ENCODE assay signal across 13 cellular contexts in genomic region chr5:157245477-157245876, GRCh38. TPM values are rescaled to one million over a fixed set of nuclear protein-coding genes. Genes with fewer than 3 reads are reported as not detected.
DNase-seq lines count a peak whose midpoint lies in the region; ATAC-seq and TF ChIP-seq lines count a peak whose summit lies in the region.
"Had no signal": no experiment of that assay in that cellular context is flagged by ENCODE, and none has a peak within 500 bp of the region (broad histone marks: within the 10 kb centered on the region; RNA-seq: fewer than 3 reads in every experiment).

No MANE protein-coding gene starts in this region.

- H3K79me2 ChIP-seq in HCT116 (ENCODE audit: insufficient read depth, low read length), result no peaks in the 10 kb centered on the region

- peak overlapping the region; percentile 26; the same call in 1 of the 2 replicates for H3K4me2 ChIP-seq in HCT116 (ENCODE audit: low read length)

- WGBS in ovary, 3 donors, result 62 to 74% (median 71%) methylated on average over 4 of the region's 4 CpGs

- no peak for TF ChIP-seq CTCF in CD8-positive, alpha-beta T cell (IDR thresholded peaks at IDR 0.05)
- TF ChIP-seq CTCF in HCT116 (IDR thresholded peaks at IDR 0.05 in 2 of 3, conservative IDR thresholded peaks at IDR 0.05 in 1 of 3; ENCODE audit: borderline replicate concordance in 1 of 3, insufficient read depth in 1 of 3, low read depth in 2 of 3, low read length in 2 of 3) (no peak), nephron progenitor cell (IDR thresholded peaks at IDR 0.05) (no peak), ovary (IDR thresholded peaks at IDR 0.05) (no peak)

- H3K9ac ChIP-seq in HCT116 (ENCODE audit: low read length), result no peak overlapping the region

- H3K27me3 Mint-ChIP-seq in CD8-positive, alpha-beta T cell (ENCODE audit: low read depth), result no peaks in the 10 kb centered on the region
- no peaks in the 10 kb centered on the region for H3K27me3 Mint-ChIP-seq in activated CD8-positive, alpha-beta T cell treated with anti-CD3 and anti-CD28 coated beads, Interleukin-2, amount 10 ng/mL, durations not matched to agents 7 days and 5 days (ENCODE audit: low read depth)
- peaks cover 2% of the 10 kb centered on the region for H3K27me3 Mint-ChIP-seq in nephron progenitor cell (ENCODE audit: low read depth, poor library complexity)

- POLR2A ChIA-PET in CD8-positive, alpha-beta T cell (lab: Charles Lee), result interaction anchor here (0.9 to 1.9 kb wide), 6 partner anchors 8 to 102 kb away, joined by 3 to 5 read pairs (median 3); partner anchors contain the start of gene MED7
- POLR2A ChIA-PET in HCT116 (lab: Charles Lee), result no interaction called here
- POLR2A ChIA-PET in activated CD8-positive, alpha-beta T cell treated with anti-CD3 and anti-CD28 coated beads, Interleukin-2, amount 10 ng/mL, durations not matched to agents 7 days and 5 days (lab: Charles Lee), result no interaction called here

- H3K4me3 Mint-ChIP-seq in CD8-positive, alpha-beta T cell, result no peak overlapping the region
- no peak overlapping the region for H3K4me3 Mint-ChIP-seq in activated CD8-positive, alpha-beta T cell treated with anti-CD3 and anti-CD28 coated beads, Interleukin-2, amount 10 ng/mL, durations not matched to agents 7 days and 5 days
- H3K4me3 Mint-ChIP-seq in nephron progenitor cell, result no peak overlapping the region

- peaks cover 97% of the 10 kb centered on the region for H3K36me3 Mint-ChIP-seq in CD8-positive, alpha-beta T cell
- peaks cover 96% of the 10 kb centered on the region for H3K36me3 Mint-ChIP-seq in activated CD8-positive, alpha-beta T cell treated with anti-CD3 and anti-CD28 coated beads, Interleukin-2, amount 10 ng/mL, durations not matched to agents 7 days and 5 days (ENCODE audit: low read depth)
- H3K36me3 Mint-ChIP-seq in nephron progenitor cell (ENCODE audit: low read depth), result no peaks in the 10 kb centered on the region

- intact Hi-C loops in CD8-positive, alpha-beta T cell (cut with DNase I, micrococcal nuclease), result loop anchor here in 1 of 2 experiments (5.0 kb wide), 1 partner anchor 37 kb away; no protein-coding TSS in a partner anchor
- intact Hi-C loops in HCT116 (cut with micrococcal nuclease) (no loop called here), ovary (cut with DNase I) (no loop called here)

- peaks cover 62% of the 10 kb centered on the region for H3K4me1 ChIP-seq in CD8-positive, alpha-beta T cell (ENCODE audit: insufficient read depth, low read length)
- H3K4me1 ChIP-seq in HCT116 (ENCODE audit: control insufficient read depth in 1 of 2, insufficient read depth in 2 of 2, low read length in 2 of 2) (peaks cover 2 to 8% of the 10 kb centered on the region in 2 experiments; a peak in 3 of 4 replicates), ovary (ENCODE audit: insufficient read depth) (no peaks in the 10 kb centered on the region)

- H3K27ac Mint-ChIP-seq in CD8-positive, alpha-beta T cell, result peak overlapping the region; percentile 95
- peak overlapping the region; percentile 74 for H3K27ac Mint-ChIP-seq in activated CD8-positive, alpha-beta T cell treated with anti-CD3 and anti-CD28 coated beads, Interleukin-2, amount 10 ng/mL, durations not matched to agents 7 days and 5 days
- no peak overlapping the region for H3K27ac Mint-ChIP-seq in nephron progenitor cell

- RAD21 ChIA-PET in HCT116 (lab: Charles Lee; ENCODE audit: low non-redundant PET in 1 of 2, low total read pairs in 2 of 2, uncharacterized antibody in 2 of 2, unreplicated experiment in 2 of 2), result no interaction called here

- CTCF ChIA-PET in CD8-positive, alpha-beta T cell (lab: Charles Lee), result interaction anchor here (0.6 kb wide), 1 partner anchor 111 kb away, joined by 3 read pairs; no protein-coding TSS in a partner anchor
- CTCF ChIA-PET in HCT116 (lab: Charles Lee), result no interaction called here
- CTCF ChIA-PET in activated CD8-positive, alpha-beta T cell treated with anti-CD3 and anti-CD28 coated beads, Interleukin-2, amount 10 ng/mL, durations not matched to agents 7 days and 5 days (lab: Charles Lee), result interaction anchor here (1.0 to 1.7 kb wide), 2 partner anchors 11 to 26 kb away, joined by 4 read pairs; no protein-coding TSS in a partner anchor

- BruUV-seq in HCT116 (replicated peaks; lab: Mats Ljungman, UMichigan), result no TSS peak

- H3K4me3 ChIP-seq in CD8-positive, alpha-beta T cell (ENCODE audit: low read depth, low read length), result no peak overlapping the region
- no peak overlapping the region for H3K4me3 ChIP-seq in HCT116 (replicated peaks in 1 of 2; ENCODE audit: low read depth in 1 of 2, low read length in 2 of 2)
- H3K4me3 ChIP-seq in ovary, result no peak overlapping the region

- H3K27me3 ChIP-seq in CD8-positive, alpha-beta T cell (ENCODE audit: insufficient read depth, low read length), result no peaks in the 10 kb centered on the region
- H3K27me3 ChIP-seq in HCT116 (ENCODE audit: insufficient read depth, low read length) (no peaks in the 10 kb centered on the region), ovary (no peaks in the 10 kb centered on the region)

- TF ChIP-seq RAD21 in HCT116 (IDR thresholded peaks at IDR 0.05; ENCODE audit: low read depth), result no peak

- H3K9me3 Mint-ChIP-seq in CD8-positive, alpha-beta T cell, result no peaks in the 10 kb centered on the region
- no peaks in the 10 kb centered on the region for H3K9me3 Mint-ChIP-seq in activated CD8-positive, alpha-beta T cell treated with anti-CD3 and anti-CD28 coated beads, Interleukin-2, amount 10 ng/mL, durations not matched to agents 7 days and 5 days (ENCODE audit: insufficient read depth)
- H3K9me3 Mint-ChIP-seq in nephron progenitor cell, result no peaks in the 10 kb centered on the region

- peaks cover 95% of the 10 kb centered on the region for H3K36me3 ChIP-seq in CD8-positive, alpha-beta T cell (ENCODE audit: insufficient read depth, low read length)
- no peaks in the 10 kb centered on the region for H3K36me3 ChIP-seq in HCT116 (ENCODE audit: control insufficient read depth in 1 of 2, insufficient read depth in 2 of 2, low read length in 2 of 2)
- H3K36me3 ChIP-seq in ovary, result no peaks in the 10 kb centered on the region

- no peak overlapping the region for H3K27ac ChIP-seq in CD8-positive, alpha-beta T cell (ENCODE audit: low read depth, low read length)
- H3K27ac ChIP-seq in HCT116 (ENCODE audit: low read depth, low read length) (no peak overlapping the region), ovary (no peak overlapping the region)

- no peak overlapping the region for H2AFZ ChIP-seq in HCT116 (ENCODE audit: low read depth, low read length, poor library complexity, severe bottlenecking)

- H3K9me2 ChIP-seq in HCT116 (ENCODE audit: insufficient read depth), result no peaks in the 10 kb centered on the region

- TF ChIP-seq EP300 in ovary (IDR thresholded peaks at IDR 0.05), result no peak

- no peaks in the 10 kb centered on the region for H3K9me3 ChIP-seq in CD8-positive, alpha-beta T cell (ENCODE audit: low read length)
- H3K9me3 ChIP-seq in HCT116 (ENCODE audit: control insufficient read depth in 1 of 2, insufficient read depth in 1 of 2, low read depth in 1 of 2, low read length in 2 of 2) (no peaks in the 10 kb centered on the region), ovary (no peaks in the 10 kb centered on the region)

- DNase-seq in CD8-positive, alpha-beta T cell, result no peak
- DNase-seq in HCT116 (ENCODE audit: low read depth, low spot score), result no peak
- DNase-seq in activated CD8-positive, alpha-beta T cell treated with anti-CD3 and anti-CD28 coated beads, Interleukin-2, amount 10 ng/mL, durations not matched to agents 7 days and 5 days, result no peak
- DNase-seq in iPS-NIHi7 (ENCODE audit: extremely low spot score), result peak; percentile 68
- DNase-seq in nephron progenitor cell, result no peak
- no peak for DNase-seq in ovary
- DNase-seq in ACHN, result no peak
- DNase-seq: activated T-cell treated with anti-CD3 and anti-CD28 coated beads for 4 hours; cortex of kidney; small intestine; stimulated activated CD8-positive, alpha-beta memory T cell treated with anti-CD3 and anti-CD28 coated beads, Interleukin-4, amount 100 ng/mL, for 48 hours; T-helper 2 cell had no signal

- no peak for ATAC-seq in CD8-positive, alpha-beta T cell
- peak; percentile 67 for ATAC-seq in HCT116
- ATAC-seq in activated CD8-positive, alpha-beta T cell treated with anti-CD3 and anti-CD28 coated beads, Interleukin-2, amount 10 ng/mL, durations not matched to agents 7 days and 5 days, result no peak
- ATAC-seq in HG03354 (IDR thresholded peaks at IDR 0.05; ENCODE audit: poor library complexity, severe bottlenecking, unreplicated experiment), result no peak

- peaks cover 75% of the 10 kb centered on the region for H3K4me1 Mint-ChIP-seq in CD8-positive, alpha-beta T cell (ENCODE audit: low read depth)
- H3K4me1 Mint-ChIP-seq in activated CD8-positive, alpha-beta T cell treated with anti-CD3 and anti-CD28 coated beads, Interleukin-2, amount 10 ng/mL, durations not matched to agents 7 days and 5 days (ENCODE audit: low read depth), result peaks cover 76% of the 10 kb centered on the region
- H3K4me1 Mint-ChIP-seq in nephron progenitor cell, result no peaks in the 10 kb centered on the region

- H4K20me1 ChIP-seq in HCT116 (ENCODE audit: insufficient read depth), result no peaks in the 10 kb centered on the region

- TF ChIP-seq POLR2A in HCT116 (IDR thresholded peaks at IDR 0.05; ENCODE audit: borderline replicate concordance, extremely low read depth, insufficient read depth, insufficient read length), result no peak
- TF ChIP-seq POLR2A in ovary (IDR thresholded peaks at IDR 0.05), result no peak

- in situ Hi-C loops in ACHN (cut with HindIII; ENCODE audit: low pct_ligation_motif_present, low pct_unique_long_range_greater_than_20kb, low sequenced_read_pairs), result no loop called here

TF ChIP-seq in HCT116, 20 proteins besides CTCF, POLR2A, EP300 and RAD21:
- no peak for TF ChIP-seq TCF7L2 (IDR thresholded peaks at IDR 0.05; ENCODE audit: borderline replicate concordance, extremely low read depth, insufficient read depth, insufficient read length)

RNA-seq across cellular contexts. Expression of gene CYFIP2, which starts 20.4 kb away (rescaled TPM):
- 100 to 1,000 TPM; 270 to 304 TPM for total RNA-seq in CD8-positive, alpha-beta T cell
- total RNA-seq in HCT116 (2021; ENCODE audit: unreplicated experiment) (45.1 TPM), ovary (10 to 100 TPM in 6 of 7 donors, 1 to 10 TPM in 1; 5.6 to 22.2 (median 17.1) TPM)
- 49.0 and 66.4 TPM in 2 replicates for polyA plus RNA-seq in HCT116 (2012)
- 100 to 1,000 TPM; 512 to 516 TPM for total RNA-seq in activated CD8-positive, alpha-beta T cell treated with anti-CD3 and anti-CD28 coated beads, Interleukin-2, amount 10 ng/mL, durations not matched to agents 7 days and 5 days
- 10 to 100 TPM in 1 of 2 donors, 1 to 10 TPM in 1; 4.9 to 39.8 TPM for polyA plus RNA-seq in ovary
